Comparison of ENCODE assay signal across 8 cellular contexts in genomic region chr6:14799928-14800327, GRCh38.
DNase-seq lines count a peak whose midpoint lies in the region; ATAC-seq and TF ChIP-seq lines count a peak whose summit lies in the region.

No MANE protein-coding gene starts in this region.

- peaks cover 9% of the 10 kb centered on the region for H3K27me3 Mint-ChIP-seq in osteocyte (ENCODE audit: unreplicated experiment)

- intact Hi-C loops in lower lobe of right lung (cut with DNase I), result no loop called here

- H3K27ac Mint-ChIP-seq in osteocyte (ENCODE audit: unreplicated experiment), result no peak overlapping the region

- no peak overlapping the region for H3K27ac ChIP-seq in lower lobe of right lung

- TF ChIP-seq CTCF in lower lobe of right lung (IDR thresholded peaks at IDR 0.05), result no peak
- TF ChIP-seq CTCF in osteocyte (IDR thresholded peaks at IDR 0.05), result no peak

- DNase-seq in AML-193 (lab: John Stamatoyannopoulos, UW) (peak; percentile 55 to 73), SK-N-DZ (ENCODE audit: low spot score) (peak; percentile 89), dermis blood vessel endothelial cell (peak; percentile 30), lower lobe of right lung (peak; percentile 52), osteocyte (ENCODE audit: extremely low spot score, unreplicated experiment) (no peak)
- DNase-seq in Jurkat, Clone E6-1 (ENCODE audit: low read depth, low spot score), result peak; percentile 77

- peaks cover 5% of the 10 kb centered on the region for H3K4me1 ChIP-seq in lower lobe of right lung

- peaks cover 41% of the 10 kb centered on the region for H3K4me1 Mint-ChIP-seq in osteocyte (ENCODE audit: unreplicated experiment)

- no peaks in the 10 kb centered on the region for H3K27me3 ChIP-seq in lower lobe of right lung (ENCODE audit: low read depth)

- H3K36me3 Mint-ChIP-seq in osteocyte (ENCODE audit: unreplicated experiment), result peaks cover 2% of the 10 kb centered on the region

- no peaks in the 10 kb centered on the region for H3K9me3 ChIP-seq in lower lobe of right lung

- H3K9me3 Mint-ChIP-seq in osteocyte (ENCODE audit: unreplicated experiment), result peaks cover 8% of the 10 kb centered on the region

- H3K4me3 Mint-ChIP-seq in osteocyte (ENCODE audit: unreplicated experiment), result no peak overlapping the region

- peak; percentile 56 for ATAC-seq in GM18861 (IDR thresholded peaks at IDR 0.05; ENCODE audit: unreplicated experiment)
- peak; percentile 87 to 94 for ATAC-seq in lower lobe of right lung
- no peak for ATAC-seq in GM18907 (IDR thresholded peaks at IDR 0.05; ENCODE audit: unreplicated experiment)

- no peaks in the 10 kb centered on the region for H3K36me3 ChIP-seq in lower lobe of right lung

- no peak overlapping the region for H3K4me3 ChIP-seq in Jurkat, Clone E6-1 (ENCODE audit: low read length)
- H3K4me3 ChIP-seq in lower lobe of right lung, result no peak overlapping the region
